12 cellular contexts compared by ENCODE assay signal in the genomic region with DNA sequence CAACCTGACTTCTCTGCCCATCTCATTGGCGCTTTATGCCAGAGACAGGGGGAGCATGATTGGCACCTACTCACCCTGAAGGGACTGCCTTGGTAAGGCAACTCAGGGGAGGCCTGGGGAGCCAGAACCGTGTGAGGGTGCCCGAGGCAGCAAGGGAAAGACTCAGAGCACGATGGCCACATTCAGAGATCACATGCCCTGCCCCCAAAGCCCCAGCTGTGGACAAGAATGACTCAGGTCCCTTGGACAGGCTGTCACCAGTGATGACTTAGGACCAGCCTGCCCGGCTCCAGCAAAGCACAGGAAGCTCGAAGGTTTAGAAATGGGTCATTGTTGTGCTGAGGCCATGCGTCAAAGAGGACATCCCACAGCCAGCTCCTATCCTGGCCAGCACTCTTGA. TPM values are rescaled to one million over a fixed set of nuclear protein-coding genes. Genes with fewer than 3 reads are reported as not detected.
DNase-seq lines count a peak whose midpoint lies in the region; ATAC-seq, FAIRE-seq and TF ChIP-seq lines count a peak whose summit lies in the region.
"Had no signal": no experiment of that assay in that cellular context is flagged by ENCODE, and none has a peak within 500 bp of the region (broad histone marks: within the 10 kb centered on the region; RNA-seq: fewer than 3 reads in every experiment).

No MANE protein-coding gene starts in this region.

- H3K4me1 ChIP-seq in K562 (replicated peaks in 1 of 2; ENCODE audit: control insufficient read depth in 2 of 2, insufficient read depth in 2 of 2, low read length in 2 of 2) (peaks cover 13 to 36% of the 10 kb centered on the region in 2 experiments), right lobe of liver (peaks cover 0 to 68% (median 37%) of the 10 kb centered on the region in 4 donors)
- H3K4me1 ChIP-seq: parathyroid adenoma had no signal

- TF ChIP-seq EP300 in K562 (IDR thresholded peaks at IDR 0.05; ENCODE audit: low read length): peak; percentile 50; the same call in 1 of the 2 replicates

- H3K36me3 Mint-ChIP-seq in mesothelial cell of epicardium: peaks cover 12% of the 10 kb centered on the region
- H3K36me3 Mint-ChIP-seq in stimulated activated naive B cell treated with anti-CD40 and anti-IgM and Interleukin-4, amounts not matched to agents 10 μg/mL and 1 μg/mL and 100 μg/mL, for 72 hours: peaks cover 31 to 59% of the 10 kb centered on the region in 2 donors

- H3K4me1 Mint-ChIP-seq in stimulated activated naive CD8-positive, alpha-beta T cell treated with anti-CD3 and anti-CD28 coated beads, Interleukin-15, amount 100 ng/mL, for 72 hours: peaks cover 6% of the 10 kb centered on the region
- H3K4me1 Mint-ChIP-seq in mesothelial cell of epicardium: no peaks in the 10 kb centered on the region
- peaks cover 16 to 26% of the 10 kb centered on the region in 2 donors for H3K4me1 Mint-ChIP-seq in stimulated activated naive B cell treated with anti-CD40 and anti-IgM and Interleukin-4, amounts not matched to agents 10 μg/mL and 1 μg/mL and 100 μg/mL, for 72 hours

- in situ Hi-C loops in K562 (cut with MboI): no loop called here

- H3K27me3 Mint-ChIP-seq in stimulated activated naive CD8-positive, alpha-beta T cell treated with anti-CD3 and anti-CD28 coated beads, Interleukin-15, amount 100 ng/mL, for 72 hours: no peaks in the 10 kb centered on the region
- H3K27me3 Mint-ChIP-seq in mesothelial cell of epicardium (ENCODE audit: low read depth): no peaks in the 10 kb centered on the region
- H3K27me3 Mint-ChIP-seq in stimulated activated naive B cell treated with anti-CD40 and anti-IgM and Interleukin-4, amounts not matched to agents 10 μg/mL and 1 μg/mL and 100 μg/mL, for 72 hours: no peaks in the 10 kb centered on the region

- H3K9ac ChIP-seq in K562 (ENCODE audit: insufficient read depth in 1 of 2, low read depth in 2 of 2, low read length in 2 of 2): peak overlapping the region; percentile 15 to 30; a peak in 2 of 4 replicates
- H3K9ac ChIP-seq: parathyroid adenoma had no signal

- H3K27ac Mint-ChIP-seq in stimulated activated naive CD8-positive, alpha-beta T cell treated with anti-CD3 and anti-CD28 coated beads, Interleukin-15, amount 100 ng/mL, for 72 hours: no peak overlapping the region
- no peak overlapping the region for H3K27ac Mint-ChIP-seq in mesothelial cell of epicardium
- H3K27ac Mint-ChIP-seq in stimulated activated naive B cell treated with anti-CD40 and anti-IgM and Interleukin-4, amounts not matched to agents 10 μg/mL and 1 μg/mL and 100 μg/mL, for 72 hours: no peak overlapping the region

- no peaks in the 10 kb centered on the region for H3K79me2 ChIP-seq in K562 (ENCODE audit: control insufficient read depth, insufficient read depth, low read length)
- H3K79me2 ChIP-seq: parathyroid adenoma had no signal

- H3K36me3 ChIP-seq in K562 (ENCODE audit: control insufficient read depth, insufficient read depth, low read length): peaks cover 32% of the 10 kb centered on the region; the same call in 2 of the 3 replicates
- H3K36me3 ChIP-seq in right lobe of liver: no peaks in the 10 kb centered on the region

- intact Hi-C loops in K562 (cut with micrococcal nuclease) (loop anchor here (5.0 kb wide), 1 partner anchor 318 kb away; a partner anchor contains a TSS), right lobe of liver (cut with DNase I) (no loop called here)

- WGBS in K562 (ENCODE audit: insufficient coverage, low coverage, missing lambda C conversion rate): 11% methylated on average over 7 of the region's 7 CpGs
- 25% methylated on average over 2 of the region's 7 CpGs for WGBS in right lobe of liver (ENCODE audit: insufficient coverage, low coverage, low lambda C conversion rate, missing lambda C conversion rate)

- TF ChIP-seq CTCF in K562 (IDR thresholded peaks at IDR 0.05 in 2 of 3, conservative IDR thresholded peaks at IDR 0.05 in 1 of 3; ENCODE audit: insufficient read depth in 2 of 3, low read depth in 1 of 3, low read length in 3 of 3): no peak
- no peak for TF ChIP-seq CTCF in right lobe of liver (IDR thresholded peaks at IDR 0.05)
- no peak for TF ChIP-seq CTCF in mesothelial cell of epicardium (IDR thresholded peaks at IDR 0.05; ENCODE audit: unreplicated experiment)

- peak; percentile 32 for ATAC-seq in stimulated activated naive CD8-positive, alpha-beta T cell treated with anti-CD3 and anti-CD28 coated beads, Interleukin-15, Interleukin-2, amounts not matched to agents 100 U/mL and 50 U/mL, for 24 hours
- no peak for ATAC-seq in stimulated activated naive CD8-positive, alpha-beta T cell treated with anti-CD3 and anti-CD28 coated beads, Interleukin-15, amount 100 ng/mL, for 72 hours
- ATAC-seq in K562 (peak; percentile 91), right lobe of liver (peak; percentile 5 to 58 (median 16))
- no peak for ATAC-seq in stimulated activated naive B cell treated with anti-CD40 and anti-IgM and Interleukin-4, amounts not matched to agents 10 μg/mL and 1 μg/mL and 100 μg/mL, for 72 hours (replicated peaks)

- H4K20me1 ChIP-seq in K562 (replicated peaks; ENCODE audit: control insufficient read depth, insufficient read depth, low read length): no peaks in the 10 kb centered on the region

- no peak for DNase-seq in stimulated activated naive CD8-positive, alpha-beta T cell treated with anti-CD3 and anti-CD28 coated beads, Interleukin-15, Interleukin-2, amounts not matched to agents 100 U/mL and 50 U/mL, for 24 hours
- no peak for DNase-seq in stimulated activated naive CD8-positive, alpha-beta T cell treated with anti-CD3 and anti-CD28 coated beads, Interleukin-15, amount 100 ng/mL, for 72 hours
- DNase-seq in K562 (ENCODE audit: extremely low read depth in 1 of 4, low spot score in 3 of 4): peak; percentile 72 to 91 (median 82)
- DNase-seq in right lobe of liver: peak in 1 of 3 donors; percentile 79
- DNase-seq in GM19240 (ENCODE audit: insufficient read length, low spot score): no peak
- DNase-seq in stimulated activated CD8-positive, alpha-beta memory T cell treated with anti-CD3 and anti-CD28 coated beads, Interleukin-4, amount 100 ng/mL, for 48 hours: no peak
- no peak for DNase-seq in mesothelial cell of epicardium (ENCODE audit: low spot score in 2 of 2, unreplicated experiment in 2 of 2)
- no peak for DNase-seq in stimulated activated naive B cell treated with anti-CD40 and anti-IgM and Interleukin-4, amounts not matched to agents 10 μg/mL and 1 μg/mL and 100 μg/mL, for 72 hours
- DNase-seq: activated CD8-positive, alpha-beta memory T cell treated with anti-CD3 and anti-CD28 coated beads, Interleukin-2, amount 50 U/mL, for 4 hours; NCI-H1694 treated with DMSO at 0.1 percent for 48 hours had no signal

- peak overlapping the region; percentile 60 for H3K4me2 ChIP-seq in K562 (ENCODE audit: insufficient read depth, low read length)

- H3K27ac ChIP-seq in K562 (ENCODE audit: extremely low read depth, low read depth, low read length) (peak overlapping the region; percentile 74), right lobe of liver (peak overlapping the region; percentile 70 to 89 (median 70))
- H3K27ac ChIP-seq: parathyroid adenoma, SK-N-MC had no signal

- POLR2A ChIA-PET in K562 (lab: Yijun Ruan, JAX): interaction anchor here (0.5 to 2.0 kb wide), 7 partner anchors 9 to 178 kb away, joined by 3 to 8 read pairs (median 4); no protein-coding TSS in a partner anchor

- H3K27me3 ChIP-seq in K562 (ENCODE audit: control insufficient read depth in 2 of 2, insufficient read depth in 2 of 2, low read length in 2 of 2) (no peaks in the 10 kb centered on the region), right lobe of liver (no peaks in the 10 kb centered on the region)

- TF ChIP-seq POLR2A in K562 (conservative IDR thresholded peaks at IDR 0.05) (no peak), right lobe of liver (IDR thresholded peaks at IDR 0.05) (peak; percentile 36)

- peak; percentile 89 for FAIRE-seq in K562 (lab: Jason Lieb, UNC)

- TF ChIP-seq RAD21 in K562 (CRISPR knock-in tag; conservative IDR thresholded peaks at IDR 0.05 in 1 of 2, IDR thresholded peaks at IDR 0.05 in 1 of 2): peak in 1 of 2 experiments; percentile 16; a peak in 1 of 4 replicates

- BruUV-seq in K562 (replicated peaks; lab: Mats Ljungman, UMichigan): no TSS peak

- H3K4me3 Mint-ChIP-seq in stimulated activated naive CD8-positive, alpha-beta T cell treated with anti-CD3 and anti-CD28 coated beads, Interleukin-15, amount 100 ng/mL, for 72 hours: no peak overlapping the region
- no peak overlapping the region for H3K4me3 Mint-ChIP-seq in mesothelial cell of epicardium
- H3K4me3 Mint-ChIP-seq in stimulated activated naive B cell treated with anti-CD40 and anti-IgM and Interleukin-4, amounts not matched to agents 10 μg/mL and 1 μg/mL and 100 μg/mL, for 72 hours: no peak overlapping the region

- H3K4me3 ChIP-seq in K562 (no peak overlapping the region), right lobe of liver (no peak overlapping the region)
- H3K4me3 ChIP-seq: SK-N-MC had no signal

- H3K9me1 ChIP-seq in K562 (ENCODE audit: control insufficient read depth, insufficient read depth, low read length): no peaks in the 10 kb centered on the region

- peak overlapping the region; percentile 73; the same call in 1 of the 2 replicates for H2AFZ ChIP-seq in K562 (ENCODE audit: low read depth, low read length)
- H2AFZ ChIP-seq: parathyroid adenoma had no signal

- CTCF ChIA-PET in K562 (lab: Yijun Ruan, JAX; ENCODE audit: low intra/inter-chr PET ratio): interaction anchor here (1.1 kb wide), 1 partner anchor 111 kb away, joined by 3 read pairs; no protein-coding TSS in a partner anchor

- no peaks in the 10 kb centered on the region for H3K9me3 Mint-ChIP-seq in stimulated activated naive CD8-positive, alpha-beta T cell treated with anti-CD3 and anti-CD28 coated beads, Interleukin-15, amount 100 ng/mL, for 72 hours
- H3K9me3 Mint-ChIP-seq in mesothelial cell of epicardium: no peaks in the 10 kb centered on the region
- H3K9me3 Mint-ChIP-seq in stimulated activated naive B cell treated with anti-CD40 and anti-IgM and Interleukin-4, amounts not matched to agents 10 μg/mL and 1 μg/mL and 100 μg/mL, for 72 hours: no peaks in the 10 kb centered on the region

- H3K9me3 ChIP-seq in K562 (replicated peaks; ENCODE audit: control insufficient read depth, insufficient read depth, low read depth, low read length) (no peaks in the 10 kb centered on the region), right lobe of liver (no peaks in the 10 kb centered on the region)

RNA-seq across cellular contexts. Expression of a gene that starts 49.1 kb away (rescaled TPM):
- total RNA-seq in K562 (2011; cell fraction: chromatin; rRNA removed; ENCODE audit: low replicate concordance): 68.0 and 142 TPM in 2 replicates
- 68.2 and 70.8 TPM in 2 replicates for total RNA-seq in K562 (2011; cell fraction: nucleolus; rRNA removed)
- total RNA-seq in K562 (2011; cell fraction: nucleoplasm; rRNA removed): 73.4 and 82.1 TPM in 2 replicates
- total RNA-seq in K562 (2014; rRNA removed) (12.4 and 19.0 TPM in 2 replicates), K562 (2014; rRNA removed; fragmentation: Illumina TruSeq; extraction: Trizol) (12.9 and 15.4 TPM in 2 replicates), K562 (2015; rRNA removed; fragmentation: Illumina TruSeq; extraction: Trizol) (15.8 and 17.7 TPM in 2 replicates), K562 (2021) (31.2 and 34.5 TPM in 2 replicates), right lobe of liver (10 to 100 TPM; 23.4 to 47.7 (median 31.0) TPM), mesothelial cell of epicardium (27.8 to 28.7 TPM (median 27.8 TPM) in 3 replicates)
- polyA plus RNA-seq in K562 (2011; rRNA removed) (21.2 and 25.8 TPM in 2 replicates), K562 (2014; fragmentation: Illumina TruSeq; extraction: Trizol) (15.7 and 16.9 TPM in 2 replicates), K562 (2014; fragmentation: Nextera tagmentation; extraction: Ambion mirVana) (1 to 10 TPM; 1.3 to 1.4 TPM), K562 (2014; rRNA removed) (15.6 and 17.5 TPM in 2 replicates)
- 17.5 and 23.9 TPM in 2 replicates for polyA plus RNA-seq in K562 (2011; cell fraction: cytosol; rRNA removed)
- 64.7 and 116 TPM in 2 replicates for polyA plus RNA-seq in K562 (2011; cell fraction: nucleus; rRNA removed)
- 16.4 and 17.1 TPM in 2 replicates for polyA plus RNA-seq in K562 (2012)
- polyA minus RNA-seq in K562 (2011; rRNA and poly(A)+ RNA removed): 20.8 and 31.8 TPM in 2 replicates
- 22.5 and 23.9 TPM in 2 replicates for polyA minus RNA-seq in K562 (2011; cell fraction: cytosol; rRNA and poly(A)+ RNA removed)
- 27.7 and 31.9 TPM in 2 replicates for polyA minus RNA-seq in K562 (2011; cell fraction: nucleus; rRNA and poly(A)+ RNA removed)

Comparison
In these comparisons a context has a peak if more than half of its experiments do, and no peak if none do; other contexts are left out.
1. ATAC-seq: peak in stimulated activated naive CD8-positive, alpha-beta T cell treated with anti-CD3 and anti-CD28 coated beads, Interleukin-15, Interleukin-2, amounts not matched to agents 100 U/mL and 50 U/mL, for 24 hours (single experiment), K562 (single experiment) and right lobe of liver (4 of 4); none in stimulated activated naive CD8-positive, alpha-beta T cell treated with anti-CD3 and anti-CD28 coated beads, Interleukin-15, amount 100 ng/mL, for 72 hours (single experiment) and stimulated activated naive B cell treated with anti-CD40 and anti-IgM and Interleukin-4, amounts not matched to agents 10 μg/mL and 1 μg/mL and 100 μg/mL, for 72 hours (0 of 2).
2. DNase-seq: peak in K562 (4 of 4); none in stimulated activated naive CD8-positive, alpha-beta T cell treated with anti-CD3 and anti-CD28 coated beads, Interleukin-15, Interleukin-2, amounts not matched to agents 100 U/mL and 50 U/mL, for 24 hours (single experiment), stimulated activated naive CD8-positive, alpha-beta T cell treated with anti-CD3 and anti-CD28 coated beads, Interleukin-15, amount 100 ng/mL, for 72 hours (0 of 2), GM19240 (single experiment), stimulated activated CD8-positive, alpha-beta memory T cell treated with anti-CD3 and anti-CD28 coated beads, Interleukin-4, amount 100 ng/mL, for 48 hours (single experiment), mesothelial cell of epicardium (0 of 2) and stimulated activated naive B cell treated with anti-CD40 and anti-IgM and Interleukin-4, amounts not matched to agents 10 μg/mL and 1 μg/mL and 100 μg/mL, for 72 hours (single experiment).